Comparison of ENCODE assay signal across 9 cellular contexts in genomic region chr9:133955821-133956411, GRCh38. TPM values are rescaled to one million over a fixed set of nuclear protein-coding genes. Genes with fewer than 3 reads are reported as not detected.
A peak's percentile ranks its signal among the peaks of the same experiment; 100 is the strongest.
DNase-seq lines count a peak whose midpoint lies in the region; ATAC-seq and TF ChIP-seq lines count a peak whose summit lies in the region.
"Had no signal": no experiment of that assay in that cellular context is flagged by ENCODE, and none has a peak within 500 bp of the region (broad histone marks: within the 10 kb centered on the region; RNA-seq: fewer than 3 reads in every experiment).

No MANE protein-coding gene starts in this region.

- peaks cover 37% of the 10 kb centered on the region for H3K4me1 Mint-ChIP-seq in activated naive CD8-positive, alpha-beta T cell treated with anti-CD3 and anti-CD28 coated beads, Interleukin-2, amount 50 U/mL, for 24 hours

- DNase-seq in NCI-H1092 (lab: John Stamatoyannopoulos, UW) (peak; percentile 25), iPS-NIHi7 (ENCODE audit: extremely low spot score) (peak; percentile 85), thoracic aorta (ENCODE audit: low spot score) (no peak), HuH-7.5 (ENCODE audit: low spot score) (no peak), substantia nigra (lab: John Stamatoyannopoulos, UW) (no peak)
- peak; percentile 38 for DNase-seq in activated naive CD8-positive, alpha-beta T cell treated with anti-CD3 and anti-CD28 coated beads, Interleukin-2, amount 50 U/mL, for 24 hours

- H3K27ac Mint-ChIP-seq in activated naive CD8-positive, alpha-beta T cell treated with anti-CD3 and anti-CD28 coated beads, Interleukin-2, amount 50 U/mL, for 24 hours = peak overlapping the region; percentile 69

- peak overlapping the region; percentile 52 for H3K4me3 ChIP-seq in thoracic aorta

- TF ChIP-seq CTCF in thoracic aorta (IDR thresholded peaks at IDR 0.05) = no peak

- no peaks in the 10 kb centered on the region for H3K36me3 Mint-ChIP-seq in activated naive CD8-positive, alpha-beta T cell treated with anti-CD3 and anti-CD28 coated beads, Interleukin-2, amount 50 U/mL, for 24 hours (ENCODE audit: low read depth)

- H3K36me3 ChIP-seq in ES-I3 (ENCODE audit: insufficient read depth, low read length) (no peaks in the 10 kb centered on the region), thoracic aorta (no peaks in the 10 kb centered on the region)

- no peaks in the 10 kb centered on the region for H3K27me3 ChIP-seq in thoracic aorta (replicated peaks; ENCODE audit: insufficient read depth)

- H3K9me3 ChIP-seq in ES-I3 (ENCODE audit: control insufficient read depth, insufficient read depth, low read length) = no peaks in the 10 kb centered on the region
- no peaks in the 10 kb centered on the region for H3K9me3 ChIP-seq in thoracic aorta

- peak overlapping the region; percentile 11; the same call in 1 of the 2 replicates for H3K9ac ChIP-seq in ES-I3 (ENCODE audit: low read depth, low read length)
- H3K9ac ChIP-seq: KMS-11 had no signal

- peak overlapping the region; percentile 43 for H3K4me3 Mint-ChIP-seq in activated naive CD8-positive, alpha-beta T cell treated with anti-CD3 and anti-CD28 coated beads, Interleukin-2, amount 50 U/mL, for 24 hours

- H3K4me1 ChIP-seq in ES-I3 (ENCODE audit: insufficient read depth, low read length) (peaks cover 30% of the 10 kb centered on the region), thoracic aorta (ENCODE audit: control insufficient read depth in 1 of 2, low read depth in 2 of 2) (peaks cover 15 to 25% of the 10 kb centered on the region in 2 donors)

- no peaks in the 10 kb centered on the region for H3K27me3 Mint-ChIP-seq in activated naive CD8-positive, alpha-beta T cell treated with anti-CD3 and anti-CD28 coated beads, Interleukin-2, amount 50 U/mL, for 24 hours

- peak; percentile 59 for ATAC-seq in activated naive CD8-positive, alpha-beta T cell treated with anti-CD3 and anti-CD28 coated beads, Interleukin-2, amount 50 U/mL, for 24 hours
- no peak for ATAC-seq in thoracic aorta (ENCODE audit: insufficient number of reproducible peaks, low FRiP score, low read depth)
- no peak for ATAC-seq in GM21786 (IDR thresholded peaks at IDR 0.05; ENCODE audit: unreplicated experiment)

- no peaks in the 10 kb centered on the region for H3K9me3 Mint-ChIP-seq in activated naive CD8-positive, alpha-beta T cell treated with anti-CD3 and anti-CD28 coated beads, Interleukin-2, amount 50 U/mL, for 24 hours

- H3K27ac ChIP-seq in thoracic aorta = peak overlapping the region in 1 of 2 donors; percentile 22
- H3K27ac ChIP-seq in substantia nigra (ENCODE audit: low read depth, low read length, poor library complexity, severe bottlenecking) = no peak overlapping the region
- H3K27ac ChIP-seq: KMS-11 had no signal

RNA-seq across cellular contexts. Expression of gene VAV2, which starts 36.2 kb away (rescaled TPM):
- 10 to 100 TPM; 10.1 to 11.5 TPM for total RNA-seq in thoracic aorta

Comparison
In these comparisons a context has a peak if more than half of its experiments do, and no peak if none do; other contexts are left out.
1. DNase-seq: peak in NCI-H1092 (single experiment), activated naive CD8-positive, alpha-beta T cell treated with anti-CD3 and anti-CD28 coated beads, Interleukin-2, amount 50 U/mL, for 24 hours (single experiment) and iPS-NIHi7 (single experiment); none in thoracic aorta (single experiment), HuH-7.5 (single experiment) and substantia nigra (0 of 49).